Comparison of ENCODE assay signal across 12 cellular contexts in genomic region chr3:138842483-138843188, GRCh38. TPM values are rescaled to one million over a fixed set of nuclear protein-coding genes. Genes with fewer than 3 reads are reported as not detected.
DNase-seq lines count a peak whose midpoint lies in the region; ATAC-seq and TF ChIP-seq lines count a peak whose summit lies in the region.
"Had no signal": no experiment of that assay in that cellular context is flagged by ENCODE, and none has a peak within 500 bp of the region (broad histone marks: within the 10 kb centered on the region; RNA-seq: fewer than 3 reads in every experiment).

No MANE protein-coding gene starts in this region.

- DNase-seq in AML-193 (lab: John Stamatoyannopoulos, UW): peak; percentile 68 to 78
- DNase-seq in SIG-M5 (lab: John Stamatoyannopoulos, UW): peak; percentile 71
- no peak for DNase-seq in colonic mucosa
- no peak for DNase-seq in middle frontal gyrus (ENCODE audit: extremely low spot score, low spot score)
- no peak for DNase-seq in NCI-H524 (lab: John Stamatoyannopoulos, UW)
- DNase-seq: activated CD8-positive, alpha-beta memory T cell treated with anti-CD3 and anti-CD28 coated beads for 24 hours; left ventricle myocardium inferior; NCI-H146 had no signal

- H3K27me3 ChIP-seq in colonic mucosa: no peaks in the 10 kb centered on the region
- H3K27me3 ChIP-seq: esophagus muscularis mucosa had no signal

- intact Hi-C loops in colonic mucosa (cut with DNase I): loop anchor here (5.0 kb wide), 1 partner anchor 70 kb away; no protein-coding TSS in a partner anchor

- H3K4me3 ChIP-seq in colonic mucosa: no peak overlapping the region
- H3K4me3 ChIP-seq: esophagus muscularis mucosa, left ventricle myocardium inferior had no signal

- H3K27ac ChIP-seq in colonic mucosa: no peak overlapping the region
- H3K27ac ChIP-seq: esophagus muscularis mucosa, left ventricle myocardium inferior had no signal

- ATAC-seq in GM19395 (IDR thresholded peaks at IDR 0.05; ENCODE audit: unreplicated experiment) (peak; percentile 93), HG03039 (IDR thresholded peaks at IDR 0.05; ENCODE audit: unreplicated experiment) (peak; percentile 70), HG03354 (IDR thresholded peaks at IDR 0.05; ENCODE audit: poor library complexity, severe bottlenecking, unreplicated experiment) (no peak)

- H3K4me1 ChIP-seq in colonic mucosa: no peaks in the 10 kb centered on the region
- H3K4me1 ChIP-seq: esophagus muscularis mucosa had no signal

- H3K9me3 ChIP-seq in colonic mucosa: no peaks in the 10 kb centered on the region
- H3K9me3 ChIP-seq: esophagus muscularis mucosa, left ventricle myocardium inferior had no signal

- no peak for TF ChIP-seq CTCF in colonic mucosa (IDR thresholded peaks at IDR 0.05)

- H3K36me3 ChIP-seq in colonic mucosa: no peaks in the 10 kb centered on the region
- H3K36me3 ChIP-seq: esophagus muscularis mucosa, left ventricle myocardium inferior had no signal

- H3K9ac ChIP-seq in colonic mucosa (ENCODE audit: low read depth in 2 of 2, low read length in 2 of 2): no peak overlapping the region

RNA-seq across cellular contexts. Expression of gene PIK3CB, which starts 7.9 kb away (rescaled TPM):
- 10 to 100 TPM; 43.4 to 51.5 TPM for total RNA-seq in colonic mucosa

Comparison
In these comparisons a context has a peak if more than half of its experiments do, and no peak if none do; other contexts are left out.
1. DNase-seq: peak in AML-193 (2 of 2) and SIG-M5 (single experiment); none in colonic mucosa (single experiment), middle frontal gyrus (single experiment) and NCI-H524 (0 of 2).